Comparison of ENCODE assay signal across 14 cellular contexts in genomic region chr21:39093526-39093925, GRCh38.
DNase-seq lines count a peak whose midpoint lies in the region; TF ChIP-seq lines count a peak whose summit lies in the region.
"Had no signal": no experiment of that assay in that cellular context is flagged by ENCODE, and none has a peak within 500 bp of the region (broad histone marks: within the 10 kb centered on the region; RNA-seq: fewer than 3 reads in every experiment).

No MANE protein-coding gene starts in this region.

- H2AFZ ChIP-seq in mesenchymal stem cell (ENCODE audit: low read depth, low read length), result no peak overlapping the region

- no peak overlapping the region for H3K14ac ChIP-seq in mesenchymal stem cell (ENCODE audit: low read length in 2 of 2)

- TF ChIP-seq EP300 in suprapubic skin (IDR thresholded peaks at IDR 0.05), result no peak

- POLR2A ChIA-PET in Caco-2 (lab: Charles Lee), result no interaction called here

- no peak overlapping the region for H2BK15ac ChIP-seq in mesenchymal stem cell (ENCODE audit: low read depth, poor library complexity, severe bottlenecking)

- no peak overlapping the region for H2BK120ac ChIP-seq in mesenchymal stem cell (ENCODE audit: low read depth, low read length)

- no peaks in the 10 kb centered on the region for H3K79me1 ChIP-seq in mesenchymal stem cell (replicated peaks; ENCODE audit: low read length, poor library complexity, severe bottlenecking)

- peak overlapping the region; percentile 34 for H4K91ac ChIP-seq in mesenchymal stem cell (ENCODE audit: low read length)

- no peak overlapping the region for H3K9ac ChIP-seq in mesenchymal stem cell (ENCODE audit: low read length)

- peak overlapping the region; percentile 50 to 51 for H2BK12ac ChIP-seq in mesenchymal stem cell (ENCODE audit: low read length in 2 of 2)

- TF ChIP-seq CTCF in Caco-2 (IDR thresholded peaks at IDR 0.05; ENCODE audit: insufficient read depth in 1 of 2, low read depth in 1 of 2, low read length in 1 of 2, severe bottlenecking in 1 of 2, unreplicated experiment in 1 of 2), result no peak
- TF ChIP-seq CTCF in ascending aorta (IDR thresholded peaks at IDR 0.05), result no peak
- TF ChIP-seq CTCF in suprapubic skin (IDR thresholded peaks at IDR 0.05), result no peak

- H3K4me1 ChIP-seq in Caco-2, result peaks cover 26% of the 10 kb centered on the region
- H3K4me1 ChIP-seq in ascending aorta, result peaks cover 3 to 15% of the 10 kb centered on the region in 2 donors
- peaks cover 3% of the 10 kb centered on the region for H3K4me1 ChIP-seq in mesenchymal stem cell (ENCODE audit: control insufficient read depth, insufficient read depth, low read depth, low read length)
- peaks cover 9% of the 10 kb centered on the region for H3K4me1 ChIP-seq in suprapubic skin

- H3K36me3 ChIP-seq in Caco-2 (ENCODE audit: control insufficient read depth, insufficient read depth, low read length) (no peaks in the 10 kb centered on the region), ascending aorta (no peaks in the 10 kb centered on the region), mesenchymal stem cell (ENCODE audit: control insufficient read depth in 1 of 2, insufficient read depth in 2 of 2, low read depth in 1 of 2, low read length in 2 of 2) (no peaks in the 10 kb centered on the region), suprapubic skin (no peaks in the 10 kb centered on the region)

- H3K9me3 Mint-ChIP-seq in Caco-2 (ENCODE audit: unreplicated experiment), result no peaks in the 10 kb centered on the region
- H3K9me3 Mint-ChIP-seq: CD4-positive, alpha-beta memory T cell had no signal

- H3K9me3 ChIP-seq in Caco-2 (no peaks in the 10 kb centered on the region), ascending aorta (no peaks in the 10 kb centered on the region), mesenchymal stem cell (ENCODE audit: control insufficient read depth, low read length) (no peaks in the 10 kb centered on the region), suprapubic skin (no peaks in the 10 kb centered on the region)

- no peak overlapping the region for H2AK5ac ChIP-seq in mesenchymal stem cell (ENCODE audit: low read length, severe bottlenecking)

- no peaks in the 10 kb centered on the region for H3K27me3 Mint-ChIP-seq in Caco-2 (ENCODE audit: insufficient read depth, unreplicated experiment)

- no peak for DNase-seq in Caco-2
- peak in 1 of 2 donors; percentile 54 for DNase-seq in ascending aorta (ENCODE audit: low spot score in 2 of 2)
- no peak for DNase-seq in mesenchymal stem cell
- DNase-seq in suprapubic skin (ENCODE audit: low spot score in 2 of 2), result no peak
- no peak for DNase-seq in GM03348 (ENCODE audit: low spot score)
- no peak for DNase-seq in COLO829 (ENCODE audit: low spot score)
- DNase-seq in hippocampal formation (lab: John Stamatoyannopoulos, UW), result no peak
- DNase-seq: CD4-positive, alpha-beta memory T cell; DMS79 treated with DMSO at 0.1 percent for 48 hours; HCEC 1CT; NCI-H1105; NCI-H1694; NCI-H524; SHP77 treated with DMSO at 0.1 percent for 48 hours had no signal

- intact Hi-C loops in Caco-2 (cut with micrococcal nuclease; ENCODE audit: unreplicated experiment), result no loop called here
- intact Hi-C loops in ascending aorta (cut with DNase I), result no loop called here

- no peak overlapping the region for H4K8ac ChIP-seq in mesenchymal stem cell (ENCODE audit: low read length)

- peaks cover 10% of the 10 kb centered on the region for H3K36me3 Mint-ChIP-seq in Caco-2 (ENCODE audit: insufficient read depth, unreplicated experiment)
- H3K36me3 Mint-ChIP-seq: CD4-positive, alpha-beta memory T cell had no signal

- no peak for TF ChIP-seq POLR2A in suprapubic skin (IDR thresholded peaks at IDR 0.05)

- BruUV-seq in Caco-2 (replicated peaks; lab: Mats Ljungman, UMichigan), result no TSS peak

- CTCF ChIA-PET in Caco-2 (lab: Charles Lee), result no interaction called here

- no peak overlapping the region for H2BK5ac ChIP-seq in mesenchymal stem cell (ENCODE audit: low read depth, low read length, poor library complexity, severe bottlenecking)

- no peak overlapping the region for H3K4ac ChIP-seq in mesenchymal stem cell (ENCODE audit: low read depth in 1 of 2, low read length in 2 of 2)

- H3K4me3 ChIP-seq in Caco-2 (ENCODE audit: low read depth, low read length) (no peak overlapping the region), ascending aorta (no peak overlapping the region), mesenchymal stem cell (ENCODE audit: insufficient read depth in 1 of 2, low read depth in 1 of 2, low read length in 2 of 2) (no peak overlapping the region), suprapubic skin (no peak overlapping the region)

- H3K27ac Mint-ChIP-seq in Caco-2 (ENCODE audit: unreplicated experiment), result peak overlapping the region; percentile 84
- H3K27ac Mint-ChIP-seq: CD4-positive, alpha-beta memory T cell had no signal

- H3K27me3 ChIP-seq in Caco-2 (replicated peaks; ENCODE audit: control insufficient read depth, insufficient read depth, low read length), result no peaks in the 10 kb centered on the region
- H3K27me3 ChIP-seq in ascending aorta, result no peaks in the 10 kb centered on the region
- peaks cover 5 to 6% of the 10 kb centered on the region in 2 experiments for H3K27me3 ChIP-seq in mesenchymal stem cell (ENCODE audit: control insufficient read depth in 1 of 2, insufficient read depth in 1 of 2, low read length in 2 of 2)
- H3K27me3 ChIP-seq in suprapubic skin, result no peaks in the 10 kb centered on the region

- H3K4me3 Mint-ChIP-seq in Caco-2 (ENCODE audit: unreplicated experiment), result no peak overlapping the region
- H3K4me3 Mint-ChIP-seq: CD4-positive, alpha-beta memory T cell had no signal

- peak overlapping the region; percentile 19 to 63 for H3K27ac ChIP-seq in ascending aorta
- no peak overlapping the region for H3K27ac ChIP-seq in mesenchymal stem cell (ENCODE audit: low read length, poor library complexity, severe bottlenecking)
- peak overlapping the region; percentile 11 for H3K27ac ChIP-seq in suprapubic skin

- peak overlapping the region; percentile 26 to 57 for H3K18ac ChIP-seq in mesenchymal stem cell (ENCODE audit: low read depth in 1 of 2, low read length in 2 of 2)

- peaks cover 35% of the 10 kb centered on the region for H3K4me1 Mint-ChIP-seq in Caco-2 (ENCODE audit: low read depth, unreplicated experiment)
- H3K4me1 Mint-ChIP-seq: CD4-positive, alpha-beta memory T cell had no signal

- H3K4me2 ChIP-seq in mesenchymal stem cell (ENCODE audit: low read length, poor library complexity, severe bottlenecking), result no peak overlapping the region

- 95% methylated on average over 16 of the region's 17 CpGs for WGBS in mesenchymal stem cell
- 95% methylated on average over 17 of the region's 17 CpGs for WGBS in suprapubic skin

- H3K23ac ChIP-seq in mesenchymal stem cell (ENCODE audit: low read length in 2 of 2), result no peak overlapping the region
